Comparison of ENCODE assay signal across 1 cellular context in the genomic region with DNA sequence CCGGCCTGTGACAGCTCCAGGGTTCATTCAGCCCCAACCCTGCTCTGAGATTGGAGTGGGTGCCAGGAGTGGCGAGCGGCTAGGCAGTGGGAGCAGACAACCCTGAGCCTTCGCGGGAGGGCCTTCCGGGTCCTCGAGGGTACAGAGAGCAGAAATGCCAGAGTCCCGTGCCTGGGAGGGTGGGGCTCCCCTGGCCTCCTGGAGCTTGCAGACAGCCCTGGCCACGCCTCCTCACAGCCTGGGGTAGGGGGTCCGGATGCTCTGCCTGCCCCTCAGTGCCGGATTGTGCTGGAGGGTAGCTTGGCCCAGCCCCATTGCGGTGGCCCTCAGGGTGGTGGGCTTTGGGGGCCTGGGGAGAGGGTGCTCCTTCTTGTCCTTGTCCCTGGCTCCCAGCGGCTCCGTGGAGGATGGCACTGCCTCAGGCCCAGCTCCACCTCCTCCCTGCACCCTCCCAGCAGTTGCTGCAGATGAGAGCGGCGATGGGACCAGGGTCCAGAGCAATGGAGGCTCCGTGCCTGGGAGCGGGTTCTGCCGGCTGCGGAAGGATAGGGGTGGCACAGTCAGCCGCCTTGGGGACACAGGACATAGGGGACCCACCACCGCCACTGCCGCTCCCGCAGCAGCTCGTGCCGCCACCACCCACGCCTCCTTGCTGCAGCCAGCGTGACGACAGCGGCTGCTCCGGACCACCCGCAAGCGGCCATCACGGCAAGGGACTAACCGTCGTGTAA.
TF ChIP-seq lines count a peak whose summit lies in the region.

No MANE protein-coding gene starts in this region.

TF ChIP-seq in SK-N-SH, 30 proteins besides CTCF, POLR2A, EP300 and RAD21:
- TF ChIP-seq NFIC (IDR thresholded peaks at IDR 0.05; ENCODE audit: borderline replicate concordance) (no peak), SIN3A (IDR thresholded peaks at IDR 0.05; ENCODE audit: borderline replicate concordance, low read depth, low read length) (no peak), FOXJ3 (CRISPR knock-in tag; IDR thresholded peaks at IDR 0.05) (no peak), GABPA (IDR thresholded peaks at IDR 0.05; ENCODE audit: low read depth) (no peak), CHD2 (IDR thresholded peaks at IDR 0.05; ENCODE audit: low read length, partially characterized antibody) (no peak), NRF1 (IDR thresholded peaks at IDR 0.05; ENCODE audit: low read depth, low read length) (no peak), TCF12 (IDR thresholded peaks at IDR 0.05) (no peak), FOSL2 (IDR thresholded peaks at IDR 0.05; ENCODE audit: borderline replicate concordance, low read depth) (no peak), JUND (IDR thresholded peaks at IDR 0.05) (no peak), RFX5 (IDR thresholded peaks at IDR 0.05; ENCODE audit: low read length) (no peak), ELF1 (IDR thresholded peaks at IDR 0.05) (no peak)
- TF ChIP-seq, protein P1, sequence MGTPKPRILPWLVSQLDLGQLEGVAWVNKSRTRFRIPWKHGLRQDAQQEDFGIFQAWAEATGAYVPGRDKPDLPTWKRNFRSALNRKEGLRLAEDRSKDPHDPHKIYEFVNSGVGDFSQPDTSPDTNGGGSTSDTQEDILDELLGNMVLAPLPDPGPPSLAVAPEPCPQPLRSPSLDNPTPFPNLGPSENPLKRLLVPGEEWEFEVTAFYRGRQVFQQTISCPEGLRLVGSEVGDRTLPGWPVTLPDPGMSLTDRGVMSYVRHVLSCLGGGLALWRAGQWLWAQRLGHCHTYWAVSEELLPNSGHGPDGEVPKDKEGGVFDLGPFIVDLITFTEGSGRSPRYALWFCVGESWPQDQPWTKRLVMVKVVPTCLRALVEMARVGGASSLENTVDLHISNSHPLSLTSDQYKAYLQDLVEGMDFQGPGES (IDR thresholded peaks at IDR 0.05; ENCODE audit: low read depth, low read length): no peak
- TF ChIP-seq, protein P2, sequence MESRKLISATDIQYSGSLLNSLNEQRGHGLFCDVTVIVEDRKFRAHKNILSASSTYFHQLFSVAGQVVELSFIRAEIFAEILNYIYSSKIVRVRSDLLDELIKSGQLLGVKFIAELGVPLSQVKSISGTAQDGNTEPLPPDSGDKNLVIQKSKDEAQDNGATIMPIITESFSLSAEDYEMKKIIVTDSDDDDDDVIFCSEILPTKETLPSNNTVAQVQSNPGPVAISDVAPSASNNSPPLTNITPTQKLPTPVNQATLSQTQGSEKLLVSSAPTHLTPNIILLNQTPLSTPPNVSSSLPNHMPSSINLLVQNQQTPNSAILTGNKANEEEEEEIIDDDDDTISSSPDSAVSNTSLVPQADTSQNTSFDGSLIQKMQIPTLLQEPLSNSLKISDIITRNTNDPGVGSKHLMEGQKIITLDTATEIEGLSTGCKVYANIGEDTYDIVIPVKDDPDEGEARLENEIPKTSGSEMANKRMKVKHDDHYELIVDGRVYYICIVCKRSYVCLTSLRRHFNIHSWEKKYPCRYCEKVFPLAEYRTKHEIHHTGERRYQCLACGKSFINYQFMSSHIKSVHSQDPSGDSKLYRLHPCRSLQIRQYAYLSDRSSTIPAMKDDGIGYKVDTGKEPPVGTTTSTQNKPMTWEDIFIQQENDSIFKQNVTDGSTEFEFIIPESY (IDR thresholded peaks at IDR 0.05; ENCODE audit: borderline replicate concordance, low read depth): no peak
- TF ChIP-seq, protein P3, sequence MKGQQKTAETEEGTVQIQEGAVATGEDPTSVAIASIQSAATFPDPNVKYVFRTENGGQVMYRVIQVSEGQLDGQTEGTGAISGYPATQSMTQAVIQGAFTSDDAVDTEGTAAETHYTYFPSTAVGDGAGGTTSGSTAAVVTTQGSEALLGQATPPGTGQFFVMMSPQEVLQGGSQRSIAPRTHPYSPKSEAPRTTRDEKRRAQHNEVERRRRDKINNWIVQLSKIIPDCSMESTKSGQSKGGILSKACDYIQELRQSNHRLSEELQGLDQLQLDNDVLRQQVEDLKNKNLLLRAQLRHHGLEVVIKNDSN (IDR thresholded peaks at IDR 0.05; ENCODE audit: borderline replicate concordance, low read depth): no peak
